Comparison of ENCODE assay signal across 6 cellular contexts in genomic region chr12:44162961-44163360, GRCh38.
"Had no signal": no experiment of that assay in that cellular context is flagged by ENCODE, and none has a peak within 500 bp of the region (broad histone marks: within the 10 kb centered on the region; RNA-seq: fewer than 3 reads in every experiment).

No MANE protein-coding gene starts in this region.

- H3K27me3 Mint-ChIP-seq: IgD-negative memory B cell had no signal

- H3K27ac Mint-ChIP-seq: IgD-negative memory B cell had no signal

- H3K27ac ChIP-seq: HL-60 had no signal

- H3K9me3 Mint-ChIP-seq: IgD-negative memory B cell had no signal

- ATAC-seq: HepG2, K562 had no signal

- H3K4me3 ChIP-seq: K562 had no signal

- DNase-seq: IMR-90, KBM-7 had no signal

- H3K4me3 Mint-ChIP-seq: IgD-negative memory B cell had no signal
